In the genomic region with DNA sequence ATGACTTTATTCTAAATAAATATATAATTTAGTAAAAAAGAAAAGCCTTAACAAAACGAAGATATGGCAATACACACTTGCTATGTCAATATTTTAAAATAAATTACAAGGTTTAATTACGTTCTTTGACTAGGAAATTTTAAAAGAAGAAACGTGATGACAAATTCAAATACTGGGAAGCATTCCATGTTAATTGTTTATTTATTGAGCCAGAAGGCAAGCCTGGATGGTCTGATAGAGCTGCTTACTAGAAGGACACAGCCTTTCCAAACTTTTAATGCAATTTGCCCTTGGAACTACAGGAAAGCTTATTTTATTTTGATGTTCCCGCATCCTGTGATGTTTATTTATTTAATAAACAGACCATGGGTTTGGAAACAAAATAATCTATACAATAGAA, we compare ENCODE assay signal across 2 cellular contexts.
TF ChIP-seq lines count a peak whose summit lies in the region.

No MANE protein-coding gene starts in this region.

TF ChIP-seq in IMR-90, 13 proteins besides CTCF, POLR2A, EP300 and RAD21 (continued from another document):
- TF ChIP-seq MAZ (IDR thresholded peaks at IDR 0.05; ENCODE audit: borderline replicate concordance, low read depth, low read length) = no peak

TF ChIP-seq in endothelial cell of umbilical vein, 7 proteins besides CTCF, POLR2A, EP300 and RAD21 (continued from another document):
- TF ChIP-seq EZH2 (IDR thresholded peaks at IDR 0.05; ENCODE audit: borderline replicate concordance, low read depth, low read length, severe bottlenecking) (no peak), GATA2 (IDR thresholded peaks at IDR 0.05; ENCODE audit: insufficient read depth, insufficient read length, low read depth, low read length) (no peak), MYC (IDR thresholded peaks at IDR 0.05; ENCODE audit: low read depth, low read length) (no peak), FOS (IDR thresholded peaks at IDR 0.05; ENCODE audit: borderline replicate concordance, insufficient read depth, low read length) (no peak)
- TF ChIP-seq, protein P1, sequence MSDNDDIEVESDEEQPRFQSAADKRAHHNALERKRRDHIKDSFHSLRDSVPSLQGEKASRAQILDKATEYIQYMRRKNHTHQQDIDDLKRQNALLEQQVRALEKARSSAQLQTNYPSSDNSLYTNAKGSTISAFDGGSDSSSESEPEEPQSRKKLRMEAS (IDR thresholded peaks at IDR 0.05; ENCODE audit: insufficient read depth, insufficient read length) = no peak
